Comparison of ENCODE assay signal across 21 cellular contexts in genomic region chr12:12427568-12427967, GRCh38.
"Had no signal": no experiment of that assay in that cellular context is flagged by ENCODE, and none has a peak within 500 bp of the region (broad histone marks: within the 10 kb centered on the region; RNA-seq: fewer than 3 reads in every experiment).

No MANE protein-coding gene starts in this region.

- H3K27ac Mint-ChIP-seq: activated naive CD8-positive, alpha-beta T cell treated with anti-CD3 and anti-CD28 coated beads for 36 hours; activated T-helper 2 cell treated with anti-CD3 and anti-CD28 coated beads, Interferon-gamma antibody, Interleukin-2, Interleukin-4, amounts not matched to agents 10 μg/mL and 5 μg/mL and 100 μg/mL, durations not matched to agents 14 hours and 24 hours and 36 hours; mesothelial cell of epicardium; nephron; stimulated activated memory B cell treated with anti-CD40 and anti-IgM and Interleukin-4, amounts not matched to agents 10 μg/mL and 1 μg/mL and 100 μg/mL, for 72 hours had no signal

- DNase-seq: activated naive CD4-positive, alpha-beta T cell; activated naive CD8-positive, alpha-beta T cell treated with anti-CD3 and anti-CD28 coated beads for 36 hours; central memory CD4-positive, alpha-beta T cell; dorsolateral prefrontal cortex; effector memory CD8-positive, alpha-beta T cell; gastrocnemius medialis; hippocampal formation; kidney glomerular epithelial cell; left lung; pancreas; right cardiac atrium; small intestine; stimulated activated CD4-positive, alpha-beta T cell treated with anti-CD3 and anti-CD28 coated beads, Interleukin-2, amount 100 ng/mL, for 24 hours; transverse colon; uterus had no signal

- H3K27me3 Mint-ChIP-seq: activated naive CD8-positive, alpha-beta T cell treated with anti-CD3 and anti-CD28 coated beads for 36 hours; effector memory CD8-positive, alpha-beta T cell; stimulated activated memory B cell treated with anti-CD40 and anti-IgM and Interleukin-4, amounts not matched to agents 10 μg/mL and 1 μg/mL and 100 μg/mL, for 72 hours had no signal

- ATAC-seq: effector memory CD8-positive, alpha-beta T cell; esophagus mucosa; gastrocnemius medialis; pancreas; right cardiac atrium; stimulated activated memory B cell treated with anti-CD40 and anti-IgM and Interleukin-4, amounts not matched to agents 10 μg/mL and 1 μg/mL and 100 μg/mL, for 72 hours had no signal

- H3K9me3 ChIP-seq: gastrocnemius medialis, neutrophil, pancreas had no signal

- H3K4me3 Mint-ChIP-seq: activated naive CD8-positive, alpha-beta T cell treated with anti-CD3 and anti-CD28 coated beads for 36 hours; effector memory CD8-positive, alpha-beta T cell; mesothelial cell of epicardium; nephron; stimulated activated memory B cell treated with anti-CD40 and anti-IgM and Interleukin-4, amounts not matched to agents 10 μg/mL and 1 μg/mL and 100 μg/mL, for 72 hours had no signal

- H3K4me3 ChIP-seq: dorsolateral prefrontal cortex, gastrocnemius medialis, left lung, pancreas, transverse colon, uterus had no signal

- H3K27ac ChIP-seq: dorsolateral prefrontal cortex, gastrocnemius medialis, neutrophil, pancreas, transverse colon, uterus had no signal

- H3K4me1 ChIP-seq: uterus had no signal

- H3K27me3 ChIP-seq: dorsolateral prefrontal cortex, gastrocnemius medialis, left lung, neutrophil, pancreas, transverse colon, uterus had no signal

- H3K36me3 ChIP-seq: gastrocnemius medialis, neutrophil, pancreas, transverse colon, uterus had no signal
